ENCODE assay signal across 9 cellular contexts in genomic region chr2:71801969-71802368, GRCh38.
A peak's percentile ranks its signal among the peaks of the same experiment; 100 is the strongest.
DNase-seq lines count a peak whose midpoint lies in the region; ATAC-seq and TF ChIP-seq lines count a peak whose summit lies in the region.
"Had no signal": no experiment of that assay in that cellular context is flagged by ENCODE, and none has a peak within 500 bp of the region (broad histone marks: within the 10 kb centered on the region; RNA-seq: fewer than 3 reads in every experiment).

No MANE protein-coding gene starts in this region.

- peaks cover 0 to 2% (median 0%) of the 10 kb centered on the region in 6 donors for H3K9me3 Mint-ChIP-seq in immature natural killer cell
- H3K9me3 Mint-ChIP-seq: mesothelial cell of epicardium had no signal

- no peaks in the 10 kb centered on the region for H3K36me3 Mint-ChIP-seq in immature natural killer cell
- H3K36me3 Mint-ChIP-seq: mesothelial cell of epicardium had no signal

- TF ChIP-seq CTCF in dorsolateral prefrontal cortex (IDR thresholded peaks at IDR 0.05 in 54 of 56, conservative IDR thresholded peaks at IDR 0.05 in 2 of 56; ENCODE audit: low read depth in 1 of 56, partially characterized antibody in 56 of 56) = peak in 54 of 56 donors; percentile 33 to 76 (median 61)

- peaks cover 0 to 5% (median 0%) of the 10 kb centered on the region in 45 donors for H3K27me3 ChIP-seq in dorsolateral prefrontal cortex

- ATAC-seq in HG02798 (IDR thresholded peaks at IDR 0.05; ENCODE audit: poor library complexity, unreplicated experiment) = no peak
- no peak for ATAC-seq in GM19035 (IDR thresholded peaks at IDR 0.05; ENCODE audit: unreplicated experiment)

- peaks cover 0 to 7% (median 5%) of the 10 kb centered on the region in 3 donors for H3K27me3 Mint-ChIP-seq in immature natural killer cell (ENCODE audit: low read depth in 3 of 3)

- intact Hi-C loops in dorsolateral prefrontal cortex (cut with DNase I) = loop anchor here (1.0 to 10.0 kb wide), 4 partner anchors 123 to 350 kb away; partner anchors contain the start of gene CYP26B1 (in 1 of the 2)

- DNase-seq in DMS79 treated with DMSO at 0.1 percent for 48 hours (lab: John Stamatoyannopoulos, UW) (peak; percentile 8), DMS79 (lab: John Stamatoyannopoulos, UW) (no peak), NCI-H146 (lab: John Stamatoyannopoulos, UW) (peak; percentile 52), dorsolateral prefrontal cortex (peak in 9 of 10 donors; percentile 38 to 78 (median 67)), medulla oblongata (ENCODE audit: extremely low spot score) (peak; percentile 78), immature natural killer cell (no peak)

- no peak overlapping the region for H3K27ac Mint-ChIP-seq in immature natural killer cell

- H3K27ac ChIP-seq in dorsolateral prefrontal cortex = no peak overlapping the region

- H3K4me1 Mint-ChIP-seq in immature natural killer cell = no peaks in the 10 kb centered on the region

- H3K4me3 Mint-ChIP-seq in immature natural killer cell = no peak overlapping the region
- H3K4me3 Mint-ChIP-seq: mesothelial cell of epicardium had no signal

- H3K4me3 ChIP-seq in dorsolateral prefrontal cortex = no peak overlapping the region

Comparison
In these comparisons a context has a peak if more than half of its experiments do, and no peak if none do; other contexts are left out.
1. DNase-seq: peak in DMS79 treated with DMSO at 0.1 percent for 48 hours (single experiment), NCI-H146 (single experiment), dorsolateral prefrontal cortex (9 of 10) and medulla oblongata (single experiment); none in DMS79 (single experiment) and immature natural killer cell (0 of 3).